ENCODE assay signal across 1 cellular context in genomic region chrX:52995135-52995973, GRCh38.
A peak's percentile ranks its signal among the peaks of the same experiment; 100 is the strongest.
TF ChIP-seq lines count a peak whose summit lies in the region.

No MANE protein-coding gene starts in this region.

TF ChIP-seq in K562, 482 proteins besides CTCF, POLR2A, EP300 and RAD21 (continued from another document and continues in another):
- TF ChIP-seq NKRF (IDR thresholded peaks at IDR 0.05; ENCODE audit: borderline replicate concordance) (no peak), AFF4 (CRISPR knock-in tag; IDR thresholded peaks at IDR 0.05) (no peak), LEF1 (IDR thresholded peaks at IDR 0.05) (no peak), NCOR1 (IDR thresholded peaks at IDR 0.05) (no peak), XRCC3 (IDR thresholded peaks at IDR 0.05) (no peak), POLR3G (IDR thresholded peaks at IDR 0.05; ENCODE audit: extremely low read depth, insufficient read length, insufficient replicate concordance) (no peak), NEUROD1 (IDR thresholded peaks at IDR 0.05; ENCODE audit: borderline replicate concordance, low read depth, low read length, partially characterized antibody) (peak; percentile 39), ZBTB11 (CRISPR knock-in tag; IDR thresholded peaks at IDR 0.05) (peak in 2 of 3 experiments; percentile 73 to 96; a peak in 4 of 6 replicates), ZNF197 (CRISPR knock-in tag; IDR thresholded peaks at IDR 0.05; ENCODE audit: low read depth) (no peak), E2F4 (CRISPR knock-in tag; IDR thresholded peaks at IDR 0.05; ENCODE audit: low read depth) (no peak), YY1 (IDR thresholded peaks at IDR 0.05; ENCODE audit: borderline replicate concordance in 1 of 3, control insufficient read depth in 1 of 3, extremely low read depth in 1 of 3, insufficient read depth in 3 of 3, insufficient read length in 1 of 3, insufficient replicate concordance in 2 of 3, low read depth in 1 of 3, low read length in 2 of 3) (no peak), ZNF583 (CRISPR knock-in tag; IDR thresholded peaks at IDR 0.05) (no peak), RNF2 (IDR thresholded peaks at IDR 0.05) (0 out of 2 replicates have a peak, but pooled peaks have one; percentile 52), ZNF212 (CRISPR knock-in tag; IDR thresholded peaks at IDR 0.05) (no peak), MTA1 (IDR thresholded peaks at IDR 0.05; ENCODE audit: borderline replicate concordance) (no peak), ZNF717 (CRISPR knock-in tag; IDR thresholded peaks at IDR 0.05) (no peak), NFE2L1 (tag; IDR thresholded peaks at IDR 0.05; ENCODE audit: borderline replicate concordance, low read depth) (no peak), SP2 (IDR thresholded peaks at IDR 0.05; ENCODE audit: extremely low read depth, low read depth, low read length, poor library complexity, severe bottlenecking) (peak; percentile 46), ZSCAN32 (CRISPR knock-in tag; IDR thresholded peaks at IDR 0.05) (no peak), POLR2AphosphoS5 (IDR thresholded peaks at IDR 0.05; ENCODE audit: control insufficient read depth, insufficient read depth, low read depth, low read length) (no peak), ZNF76 (CRISPR knock-in tag; IDR thresholded peaks at IDR 0.05; ENCODE audit: borderline replicate concordance) (no peak), ZSCAN29 (IDR thresholded peaks at IDR 0.05) (no peak), ZNF780A (CRISPR knock-in tag; IDR thresholded peaks at IDR 0.05) (no peak), ZNF354B (CRISPR knock-in tag; IDR thresholded peaks at IDR 0.05) (no peak), ATF4 (CRISPR knock-in tag; IDR thresholded peaks at IDR 0.05) (no peak), ZNF41 (CRISPR knock-in tag; conservative IDR thresholded peaks at IDR 0.05) (no peak), NFIC (IDR thresholded peaks at IDR 0.05) (no peak), NFIX (CRISPR knock-in tag; IDR thresholded peaks at IDR 0.05; ENCODE audit: low read depth) (no peak), CTCFL (IDR thresholded peaks at IDR 0.05; ENCODE audit: borderline replicate concordance, insufficient read depth, low read depth, low read length, poor library complexity, severe bottlenecking) (no peak), ZNF785 (CRISPR knock-in tag; IDR thresholded peaks at IDR 0.05) (no peak), TSHZ1 (CRISPR knock-in tag; IDR thresholded peaks at IDR 0.05) (no peak)
- TF ChIP-seq, protein P1, sequence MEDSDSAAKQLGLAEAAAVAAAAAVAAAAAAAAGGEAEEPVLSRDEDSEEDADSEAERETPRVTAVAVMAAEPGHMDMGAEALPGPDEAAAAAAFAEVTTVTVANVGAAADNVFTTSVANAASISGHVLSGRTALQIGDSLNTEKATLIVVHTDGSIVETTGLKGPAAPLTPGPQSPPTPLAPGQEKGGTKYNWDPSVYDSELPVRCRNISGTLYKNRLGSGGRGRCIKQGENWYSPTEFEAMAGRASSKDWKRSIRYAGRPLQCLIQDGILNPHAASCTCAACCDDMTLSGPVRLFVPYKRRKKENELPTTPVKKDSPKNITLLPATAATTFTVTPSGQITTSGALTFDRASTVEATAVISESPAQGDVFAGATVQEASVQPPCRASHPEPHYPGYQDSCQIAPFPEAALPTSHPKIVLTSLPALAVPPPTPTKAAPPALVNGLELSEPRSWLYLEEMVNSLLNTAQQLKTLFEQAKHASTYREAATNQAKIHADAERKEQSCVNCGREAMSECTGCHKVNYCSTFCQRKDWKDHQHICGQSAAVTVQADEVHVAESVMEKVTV (CRISPR knock-in tag; IDR thresholded peaks at IDR 0.05): no peak
- TF ChIP-seq, protein P2, sequence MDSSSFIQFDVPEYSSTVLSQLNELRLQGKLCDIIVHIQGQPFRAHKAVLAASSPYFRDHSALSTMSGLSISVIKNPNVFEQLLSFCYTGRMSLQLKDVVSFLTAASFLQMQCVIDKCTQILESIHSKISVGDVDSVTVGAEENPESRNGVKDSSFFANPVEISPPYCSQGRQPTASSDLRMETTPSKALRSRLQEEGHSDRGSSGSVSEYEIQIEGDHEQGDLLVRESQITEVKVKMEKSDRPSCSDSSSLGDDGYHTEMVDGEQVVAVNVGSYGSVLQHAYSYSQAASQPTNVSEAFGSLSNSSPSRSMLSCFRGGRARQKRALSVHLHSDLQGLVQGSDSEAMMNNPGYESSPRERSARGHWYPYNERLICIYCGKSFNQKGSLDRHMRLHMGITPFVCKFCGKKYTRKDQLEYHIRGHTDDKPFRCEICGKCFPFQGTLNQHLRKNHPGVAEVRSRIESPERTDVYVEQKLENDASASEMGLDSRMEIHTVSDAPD (CRISPR knock-in tag; IDR thresholded peaks at IDR 0.05): no peak
- TF ChIP-seq, protein P3, sequence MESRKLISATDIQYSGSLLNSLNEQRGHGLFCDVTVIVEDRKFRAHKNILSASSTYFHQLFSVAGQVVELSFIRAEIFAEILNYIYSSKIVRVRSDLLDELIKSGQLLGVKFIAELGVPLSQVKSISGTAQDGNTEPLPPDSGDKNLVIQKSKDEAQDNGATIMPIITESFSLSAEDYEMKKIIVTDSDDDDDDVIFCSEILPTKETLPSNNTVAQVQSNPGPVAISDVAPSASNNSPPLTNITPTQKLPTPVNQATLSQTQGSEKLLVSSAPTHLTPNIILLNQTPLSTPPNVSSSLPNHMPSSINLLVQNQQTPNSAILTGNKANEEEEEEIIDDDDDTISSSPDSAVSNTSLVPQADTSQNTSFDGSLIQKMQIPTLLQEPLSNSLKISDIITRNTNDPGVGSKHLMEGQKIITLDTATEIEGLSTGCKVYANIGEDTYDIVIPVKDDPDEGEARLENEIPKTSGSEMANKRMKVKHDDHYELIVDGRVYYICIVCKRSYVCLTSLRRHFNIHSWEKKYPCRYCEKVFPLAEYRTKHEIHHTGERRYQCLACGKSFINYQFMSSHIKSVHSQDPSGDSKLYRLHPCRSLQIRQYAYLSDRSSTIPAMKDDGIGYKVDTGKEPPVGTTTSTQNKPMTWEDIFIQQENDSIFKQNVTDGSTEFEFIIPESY (CRISPR knock-in tag; IDR thresholded peaks at IDR 0.05): no peak
